2 cellular contexts compared by ENCODE assay signal in genomic region chr9:118215544-118215943, GRCh38.
TF ChIP-seq lines count a peak whose summit lies in the region.

No MANE protein-coding gene starts in this region.

TF ChIP-seq in SK-N-SH, 30 proteins besides CTCF, POLR2A, EP300 and RAD21 (continued from another document):
- TF ChIP-seq MAX (IDR thresholded peaks at IDR 0.05; ENCODE audit: low read depth) (no peak), GATA2 (CRISPR knock-in tag; IDR thresholded peaks at IDR 0.05) (no peak), FOXM1 (IDR thresholded peaks at IDR 0.05; ENCODE audit: low read depth) (no peak), POLR2AphosphoS5 (IDR thresholded peaks at IDR 0.05; ENCODE audit: low read depth, low read length) (no peak), EZH2phosphoT487 (IDR thresholded peaks at IDR 0.05; ENCODE audit: borderline replicate concordance, low read depth) (no peak), SMC3 (IDR thresholded peaks at IDR 0.05; ENCODE audit: low read depth, low read length) (no peak), MEF2A (IDR thresholded peaks at IDR 0.05; ENCODE audit: borderline replicate concordance, low read depth) (no peak), NFIC (IDR thresholded peaks at IDR 0.05; ENCODE audit: borderline replicate concordance) (no peak)

TF ChIP-seq in SK-N-SH treated with all-trans-retinoic acid at 6 μM for 48 hours, 23 proteins besides CTCF, POLR2A, EP300 and RAD21:
- TF ChIP-seq PATZ1 (CRISPR knock-in tag; IDR thresholded peaks at IDR 0.05; ENCODE audit: borderline replicate concordance), result no peak
- no peak for TF ChIP-seq BACH2 (CRISPR knock-in tag; IDR thresholded peaks at IDR 0.05; ENCODE audit: borderline replicate concordance)
- no peak for TF ChIP-seq ZFP30 (CRISPR knock-in tag; IDR thresholded peaks at IDR 0.05)
- no peak for TF ChIP-seq ZC3H10 (CRISPR knock-in tag; IDR thresholded peaks at IDR 0.05)
- TF ChIP-seq TCF4 (CRISPR knock-in tag; IDR thresholded peaks at IDR 0.05; ENCODE audit: borderline replicate concordance), result no peak
- TF ChIP-seq POU6F1 (CRISPR knock-in tag; IDR thresholded peaks at IDR 0.05; ENCODE audit: borderline replicate concordance, low read depth), result no peak
- no peak for TF ChIP-seq TOX (CRISPR knock-in tag; IDR thresholded peaks at IDR 0.05; ENCODE audit: borderline replicate concordance)
- TF ChIP-seq ZNF8 (CRISPR knock-in tag; IDR thresholded peaks at IDR 0.05), result no peak
- no peak for TF ChIP-seq CREB5 (CRISPR knock-in tag; IDR thresholded peaks at IDR 0.05; ENCODE audit: low read depth)
- no peak for TF ChIP-seq ZFP3 (CRISPR knock-in tag; IDR thresholded peaks at IDR 0.05)
